ENCODE assay signal across 25 cellular contexts in genomic region chr5:61023131-61023530, GRCh38.
A peak's percentile ranks its signal among the peaks of the same experiment; 100 is the strongest.
DNase-seq lines count a peak whose midpoint lies in the region; ATAC-seq and TF ChIP-seq lines count a peak whose summit lies in the region.
"Had no signal": no experiment of that assay in that cellular context is flagged by ENCODE, and none has a peak within 500 bp of the region (broad histone marks: within the 10 kb centered on the region; RNA-seq: fewer than 3 reads in every experiment).

No MANE protein-coding gene starts in this region.

- no peak for ATAC-seq in SK-N-SH treated with all-trans-retinoic acid at 6 μM for 48 hours
- no peak for ATAC-seq in GM18858 (IDR thresholded peaks at IDR 0.05; ENCODE audit: unreplicated experiment)
- no peak for ATAC-seq in natural killer cell treated with Interleukin-12 subunit alpha and Interleukin-12 subunit beta and Interleukin-15 and Interleukin-18, amount 100 ng/mL, for 72 hours
- ATAC-seq: foreskin keratinocyte had no signal

- H3K4me3 ChIP-seq in SK-N-SH (ENCODE audit: low read depth in 2 of 2, low read length in 1 of 2) (no peak overlapping the region), tibial artery (no peak overlapping the region)
- H3K4me3 ChIP-seq: hepatocyte, uterus had no signal

- TF ChIP-seq EP300 in SK-N-SH (IDR thresholded peaks at IDR 0.05; ENCODE audit: borderline replicate concordance in 1 of 2, low read depth in 1 of 2, low read length in 1 of 2): no peak

- H3K4me1 Mint-ChIP-seq in natural killer cell treated with Interleukin-12 subunit alpha and Interleukin-12 subunit beta and Interleukin-15 and Interleukin-18, amount 100 ng/mL, for 72 hours (ENCODE audit: low read depth in 2 of 2): peaks cover 0 to 3% of the 10 kb centered on the region in 2 donors
- H3K4me1 Mint-ChIP-seq: activated B cell treated with CpG ODN at 0.5 μM for 24 hours had no signal

- WGBS in SK-N-SH (ENCODE audit: low lambda C conversion rate): 30% methylated on average over 1 of the region's 1 CpG

- H3K9ac ChIP-seq in SK-N-SH: no peak overlapping the region
- H3K9ac ChIP-seq: KMS-11 had no signal

- no peaks in the 10 kb centered on the region for H3K27me3 Mint-ChIP-seq in natural killer cell treated with Interleukin-12 subunit alpha and Interleukin-12 subunit beta and Interleukin-15 and Interleukin-18, amount 100 ng/mL, for 72 hours
- H3K27me3 Mint-ChIP-seq: activated B cell treated with CpG ODN at 0.5 μM for 24 hours; activated CD4-positive, alpha-beta memory T cell treated with anti-CD3 and anti-CD28 coated beads for 36 hours had no signal

- H3F3A ChIP-seq in SK-N-SH (replicated peaks; ENCODE audit: insufficient read depth): peaks cover 22% of the 10 kb centered on the region

- POLR2A ChIA-PET in SK-N-SH (lab: Yijun Ruan, JAX): no interaction called here

- no peaks in the 10 kb centered on the region for H3K36me3 ChIP-seq in SK-N-SH (replicated peaks in 1 of 2; ENCODE audit: control insufficient read depth in 1 of 2, insufficient read depth in 2 of 2, low read length in 1 of 2)
- no peaks in the 10 kb centered on the region for H3K36me3 ChIP-seq in tibial artery
- H3K36me3 ChIP-seq: neutrophil had no signal

- H2AFZ ChIP-seq in SK-N-SH (ENCODE audit: low read depth): no peak overlapping the region
- H2AFZ ChIP-seq: hepatocyte had no signal

- H3K36me3 Mint-ChIP-seq in natural killer cell treated with Interleukin-12 subunit alpha and Interleukin-12 subunit beta and Interleukin-15 and Interleukin-18, amount 100 ng/mL, for 72 hours: no peaks in the 10 kb centered on the region

- no peak for TF ChIP-seq RAD21 in SK-N-SH (IDR thresholded peaks at IDR 0.05; ENCODE audit: low read length)

- TF ChIP-seq CTCF in SK-N-SH (IDR thresholded peaks at IDR 0.05): no peak
- no peak for TF ChIP-seq CTCF in tibial artery (IDR thresholded peaks at IDR 0.05)

- DNase-seq in SK-N-SH (no peak), amniotic epithelial cell (ENCODE audit: low read depth) (peak; percentile 36), fibroblast of peridontal ligament (ENCODE audit: extremely low read depth) (peak; percentile 74), tibial artery (no peak), T-helper 1 cell (no peak)
- DNase-seq in natural killer cell treated with Interleukin-12 subunit alpha and Interleukin-12 subunit beta and Interleukin-15 and Interleukin-18, amount 100 ng/mL, for 72 hours (ENCODE audit: low spot score): no peak
- DNase-seq: activated B cell treated with CpG ODN at 0.5 μM for 24 hours; activated CD4-positive, alpha-beta memory T cell treated with anti-CD3 and anti-CD28 coated beads for 36 hours; activated naive CD4-positive, alpha-beta T cell treated with Interleukin-2 at 50 U/mL for 16 hours; activated T-cell treated with anti-CD3 and anti-CD28 coated beads for 4 hours; anterior cingulate cortex; C1 segment of cervical spinal cord; Calu3; foreskin keratinocyte; NCI-H1048; NCI-H1930; NCI-H226; stimulated activated CD4-positive, alpha-beta T cell treated with anti-CD3 and anti-CD28 coated beads, Interleukin-12 subunit alpha, Interleukin-12 subunit beta, amount 100 ng/mL, for 4 hours; uterus had no signal

- H3K27ac ChIP-seq in SK-N-SH (ENCODE audit: low read depth in 2 of 2, low read length in 1 of 2): peak overlapping the region in 1 of 2 experiments; percentile 74; a peak in 3 of 4 replicates
- H3K27ac ChIP-seq in tibial artery: peak overlapping the region; percentile 56 to 65
- H3K27ac ChIP-seq: 22Rv1, foreskin keratinocyte, hepatocyte, KMS-11, neutrophil, uterus had no signal

- H3K4me1 ChIP-seq in SK-N-SH (ENCODE audit: control insufficient read depth in 1 of 2, insufficient read depth in 2 of 2, low read depth in 1 of 2, low read length in 1 of 2) (peaks cover 11 to 32% of the 10 kb centered on the region in 2 experiments; a peak in 2 of 4 replicates), tibial artery (peaks cover 0 to 89% (median 8%) of the 10 kb centered on the region in 4 donors)

- H3K4me2 ChIP-seq in SK-N-SH: 0 out of 2 replicates have a peak overlapping the region, but pooled peaks have one; percentile 16
- H3K4me2 ChIP-seq: hepatocyte, KMS-11 had no signal

- no peaks in the 10 kb centered on the region for H3K9me3 Mint-ChIP-seq in natural killer cell treated with Interleukin-12 subunit alpha and Interleukin-12 subunit beta and Interleukin-15 and Interleukin-18, amount 100 ng/mL, for 72 hours

- H3K9me3 ChIP-seq in SK-N-SH: no peaks in the 10 kb centered on the region
- no peaks in the 10 kb centered on the region for H3K9me3 ChIP-seq in tibial artery
- H3K9me3 ChIP-seq: neutrophil, uterus had no signal

- no peak overlapping the region for H3K27ac Mint-ChIP-seq in natural killer cell treated with Interleukin-12 subunit alpha and Interleukin-12 subunit beta and Interleukin-15 and Interleukin-18, amount 100 ng/mL, for 72 hours
- H3K27ac Mint-ChIP-seq: activated B cell treated with CpG ODN at 0.5 μM for 24 hours; activated CD4-positive, alpha-beta memory T cell treated with anti-CD3 and anti-CD28 coated beads for 36 hours had no signal

- H3K9me2 ChIP-seq in SK-N-SH: no peaks in the 10 kb centered on the region

- peaks cover 3% of the 10 kb centered on the region; the same call in 1 of the 2 replicates for H3K79me2 ChIP-seq in SK-N-SH (ENCODE audit: insufficient read depth)
- H3K79me2 ChIP-seq: hepatocyte had no signal

- intact Hi-C loops in tibial artery (cut with DNase I; ENCODE audit: low total_unique reads): no loop called here

- H3K4me3 Mint-ChIP-seq in natural killer cell treated with Interleukin-12 subunit alpha and Interleukin-12 subunit beta and Interleukin-15 and Interleukin-18, amount 100 ng/mL, for 72 hours: no peak overlapping the region
- H3K4me3 Mint-ChIP-seq: activated B cell treated with CpG ODN at 0.5 μM for 24 hours; activated CD4-positive, alpha-beta memory T cell treated with anti-CD3 and anti-CD28 coated beads for 36 hours had no signal

- no peaks in the 10 kb centered on the region for H3K27me3 ChIP-seq in SK-N-SH (ENCODE audit: insufficient read depth)
- H3K27me3 ChIP-seq in tibial artery: no peaks in the 10 kb centered on the region
- H3K27me3 ChIP-seq: foreskin keratinocyte, hepatocyte, neutrophil, uterus had no signal

- no peaks in the 10 kb centered on the region for H4K20me1 ChIP-seq in SK-N-SH (ENCODE audit: insufficient read depth)

- CTCF ChIA-PET in SK-N-SH (lab: Yijun Ruan, JAX): interaction anchor here (0.7 to 1.3 kb wide), 2 partner anchors 11 to 62 kb away, joined by 4 read pairs; no protein-coding TSS in a partner anchor

TF ChIP-seq in SK-N-SH, 30 proteins besides CTCF, POLR2A, EP300 and RAD21:
- TF ChIP-seq JUND (IDR thresholded peaks at IDR 0.05): peak; percentile 30; the same call in 1 of the 2 replicates
- TF ChIP-seq TCF12 (IDR thresholded peaks at IDR 0.05): 0 out of 2 replicates have a peak, but pooled peaks have one; percentile 11
- TF ChIP-seq POLR2AphosphoS5 (IDR thresholded peaks at IDR 0.05; ENCODE audit: low read depth, low read length): no peak
- TF ChIP-seq MEF2A (IDR thresholded peaks at IDR 0.05; ENCODE audit: borderline replicate concordance, low read depth): peak; percentile 30; the same call in 1 of the 2 replicates
- peak; percentile 12; the same call in 1 of the 2 replicates for TF ChIP-seq PBX3 (IDR thresholded peaks at IDR 0.05)

TF ChIP-seq in SK-N-SH treated with all-trans-retinoic acid at 6 μM for 48 hours, 23 proteins besides CTCF, POLR2A, EP300 and RAD21:
- TF ChIP-seq ZNF8 (CRISPR knock-in tag; IDR thresholded peaks at IDR 0.05) (no peak), BACH2 (CRISPR knock-in tag; IDR thresholded peaks at IDR 0.05; ENCODE audit: borderline replicate concordance) (no peak), GLIS3 (CRISPR knock-in tag; IDR thresholded peaks at IDR 0.05) (no peak), ZNF565 (CRISPR knock-in tag; conservative IDR thresholded peaks at IDR 0.05; ENCODE audit: low read depth) (no peak), ISL1 (CRISPR knock-in tag; IDR thresholded peaks at IDR 0.05) (no peak; the same call in 1 of the 2 replicates), TOX (CRISPR knock-in tag; IDR thresholded peaks at IDR 0.05; ENCODE audit: borderline replicate concordance) (no peak), ZFP30 (CRISPR knock-in tag; IDR thresholded peaks at IDR 0.05) (no peak), ZNF70 (CRISPR knock-in tag; IDR thresholded peaks at IDR 0.05) (no peak), PPARA (CRISPR knock-in tag; IDR thresholded peaks at IDR 0.05; ENCODE audit: borderline replicate concordance) (no peak), ZC3H10 (CRISPR knock-in tag; IDR thresholded peaks at IDR 0.05) (no peak), SNAI2 (CRISPR knock-in tag; IDR thresholded peaks at IDR 0.05) (no peak), ARNTL (CRISPR knock-in tag; IDR thresholded peaks at IDR 0.05; ENCODE audit: borderline replicate concordance, low read depth) (no peak), OSR1 (CRISPR knock-in tag; IDR thresholded peaks at IDR 0.05) (no peak), RARB (CRISPR knock-in tag; IDR thresholded peaks at IDR 0.05) (no peak)

Comparison
In these comparisons a context has a peak if more than half of its experiments do, and no peak if none do; other contexts are left out.
1. DNase-seq: peak in amniotic epithelial cell (single experiment) and fibroblast of peridontal ligament (single experiment); none in SK-N-SH (single experiment), tibial artery (0 of 2), natural killer cell treated with Interleukin-12 subunit alpha and Interleukin-12 subunit beta and Interleukin-15 and Interleukin-18, amount 100 ng/mL, for 72 hours (single experiment) and T-helper 1 cell (0 of 5).